In genomic region chr17:8785547-8786412, GRCh38 we compare ENCODE assay signal across 8 cellular contexts. TPM values are rescaled to one million over a fixed set of nuclear protein-coding genes. Genes with fewer than 3 reads are reported as not detected.
DNase-seq lines count a peak whose midpoint lies in the region; ATAC-seq and TF ChIP-seq lines count a peak whose summit lies in the region.

No MANE protein-coding gene starts in this region.

- CTCF ChIA-PET in SK-N-SH (lab: Yijun Ruan, JAX) = interaction anchor here (0.6 to 2.7 kb wide), 58 partner anchors 9 to 584 kb away, joined by 3 to 42 read pairs (median 4); partner anchors contain the start of genes KRABD2, MFSD6L, RNF222 and SPDYE4

- H3K4me3 Mint-ChIP-seq in activated naive CD8-positive, alpha-beta T cell treated with anti-CD3 and anti-CD28 coated beads, Interleukin-2, amount 50 U/mL, for 24 hours = no peak overlapping the region

- WGBS in SK-N-SH (ENCODE audit: low lambda C conversion rate) = 19% methylated on average over 16 of the region's 19 CpGs
- 26 to 32% (median 31%) methylated on average over 19 of the region's 19 CpGs for WGBS in heart left ventricle, 4 donors

- H3K27ac ChIP-seq in SK-N-SH (ENCODE audit: low read depth in 2 of 2, low read length in 1 of 2) = no peak overlapping the region
- no peak overlapping the region for H3K27ac ChIP-seq in heart left ventricle

- H3K27ac Mint-ChIP-seq in activated naive CD8-positive, alpha-beta T cell treated with anti-CD3 and anti-CD28 coated beads, Interleukin-2, amount 50 U/mL, for 24 hours = no peak overlapping the region

- H3K9ac ChIP-seq in SK-N-SH = no peak overlapping the region

- no peak overlapping the region for H3K4me2 ChIP-seq in SK-N-SH

- H3K4me1 Mint-ChIP-seq in activated naive CD8-positive, alpha-beta T cell treated with anti-CD3 and anti-CD28 coated beads, Interleukin-2, amount 50 U/mL, for 24 hours = peaks cover 6% of the 10 kb centered on the region

- no peaks in the 10 kb centered on the region for H4K20me1 ChIP-seq in SK-N-SH (ENCODE audit: insufficient read depth)

- H3K36me3 ChIP-seq in SK-N-SH (replicated peaks in 1 of 2; ENCODE audit: control insufficient read depth in 1 of 2, insufficient read depth in 2 of 2, low read length in 1 of 2) (no peaks in the 10 kb centered on the region), heart left ventricle (no peaks in the 10 kb centered on the region)

- POLR2A ChIA-PET in SK-N-SH (lab: Yijun Ruan, JAX) = interaction anchor here (0.6 to 1.8 kb wide), 2 partner anchors 402 to 419 kb away, joined by 3 to 6 read pairs; no protein-coding TSS in a partner anchor

- TF ChIP-seq CTCF in SK-N-SH (IDR thresholded peaks at IDR 0.05) (peak; percentile 84), heart left ventricle (IDR thresholded peaks at IDR 0.05) (peak; percentile 72 to 91 (median 88))

- ATAC-seq in activated naive CD8-positive, alpha-beta T cell treated with anti-CD3 and anti-CD28 coated beads, Interleukin-2, amount 50 U/mL, for 24 hours = peak; percentile 43
- ATAC-seq in heart left ventricle = peak in 3 of 4 donors; percentile 91 to 92 (median 91)
- no peak for ATAC-seq in GM21723 (IDR thresholded peaks at IDR 0.05; ENCODE audit: unreplicated experiment)
- ATAC-seq in HG02885 (IDR thresholded peaks at IDR 0.05; ENCODE audit: poor library complexity, unreplicated experiment) = no peak

- H3K27me3 ChIP-seq in SK-N-SH (ENCODE audit: insufficient read depth) = peaks cover 17% of the 10 kb centered on the region; the same call in 1 of the 2 replicates
- H3K27me3 ChIP-seq in heart left ventricle = no peaks in the 10 kb centered on the region

- H3K9me3 ChIP-seq in SK-N-SH (no peaks in the 10 kb centered on the region), heart left ventricle (peaks cover 0 to 8% (median 0%) of the 10 kb centered on the region in 12 donors)

- DNase-seq in COLO829 (ENCODE audit: low spot score) (peak; percentile 67), HuH-7 (ENCODE audit: low spot score) (peak; percentile 58), SK-N-SH (peak; percentile 80), heart left ventricle (peak; percentile 68 to 83 (median 76)), putamen (ENCODE audit: low spot score) (peak; percentile 35)
- DNase-seq in activated naive CD8-positive, alpha-beta T cell treated with anti-CD3 and anti-CD28 coated beads, Interleukin-2, amount 50 U/mL, for 24 hours = peak; percentile 78

- H3K4me3 ChIP-seq in SK-N-SH (ENCODE audit: low read depth in 2 of 2, low read length in 1 of 2) (peak overlapping the region in 1 of 2 experiments; percentile 16; a peak in 1 of 4 replicates), heart left ventricle (no peak overlapping the region)

- H3K4me1 ChIP-seq in SK-N-SH (ENCODE audit: control insufficient read depth in 1 of 2, insufficient read depth in 2 of 2, low read depth in 1 of 2, low read length in 1 of 2) (peaks cover 0 to 2% of the 10 kb centered on the region in 2 experiments; a peak in 1 of 4 replicates), heart left ventricle (peaks cover 0 to 20% (median 0%) of the 10 kb centered on the region in 12 donors)

- no peak overlapping the region for H2AFZ ChIP-seq in SK-N-SH (ENCODE audit: low read depth)

- H3K9me3 Mint-ChIP-seq in activated naive CD8-positive, alpha-beta T cell treated with anti-CD3 and anti-CD28 coated beads, Interleukin-2, amount 50 U/mL, for 24 hours = no peaks in the 10 kb centered on the region

- no peaks in the 10 kb centered on the region for H3K36me3 Mint-ChIP-seq in activated naive CD8-positive, alpha-beta T cell treated with anti-CD3 and anti-CD28 coated beads, Interleukin-2, amount 50 U/mL, for 24 hours (ENCODE audit: low read depth)

- H3K9me2 ChIP-seq in SK-N-SH = no peaks in the 10 kb centered on the region

- H3F3A ChIP-seq in SK-N-SH (replicated peaks; ENCODE audit: insufficient read depth) = no peaks in the 10 kb centered on the region

- peaks cover 2% of the 10 kb centered on the region for H3K27me3 Mint-ChIP-seq in activated naive CD8-positive, alpha-beta T cell treated with anti-CD3 and anti-CD28 coated beads, Interleukin-2, amount 50 U/mL, for 24 hours

- TF ChIP-seq RAD21 in SK-N-SH (IDR thresholded peaks at IDR 0.05; ENCODE audit: low read length) = peak; percentile 90

- no peaks in the 10 kb centered on the region for H3K79me2 ChIP-seq in SK-N-SH (ENCODE audit: insufficient read depth)

- no peak for TF ChIP-seq EP300 in SK-N-SH (IDR thresholded peaks at IDR 0.05; ENCODE audit: borderline replicate concordance in 1 of 2, low read depth in 1 of 2, low read length in 1 of 2)

- intact Hi-C loops in heart left ventricle (cut with DNase I) = loop anchor here in 9 of 10 donors (1.0 to 10.0 kb wide), 8 partner anchors 33 to 377 kb away; no protein-coding TSS in a partner anchor

- TF ChIP-seq POLR2A in heart left ventricle (IDR thresholded peaks at IDR 0.05) = no peak

TF ChIP-seq in SK-N-SH, 30 proteins besides CTCF, POLR2A, EP300 and RAD21:
- TF ChIP-seq FOXJ3 (CRISPR knock-in tag; IDR thresholded peaks at IDR 0.05) (no peak), SMC3 (IDR thresholded peaks at IDR 0.05; ENCODE audit: low read depth, low read length) (peak; percentile 63)
TF ChIP-seq in SK-N-SH: peak in this region for 1.

RNA-seq across cellular contexts. Expression of gene MFSD6L, which starts 13.4 kb away (rescaled TPM):
- polyA plus RNA-seq in SK-N-SH (2012; rRNA removed) (not detected in 2 replicates), heart left ventricle (under 1 TPM in 1 of 2 donors, not detected in 1; 0.08 TPM)
- polyA plus RNA-seq in SK-N-SH (2012; cell fraction: cytosol; rRNA removed) = not detected in 2 replicates
- polyA plus RNA-seq in SK-N-SH (2012; cell fraction: nucleus; rRNA removed) = 0.02 TPM in 1 of 2 replicates, not detected in the other
- under 1 TPM in 2 of 9 donors, not detected in 7; 0.21 to 0.43 TPM for total RNA-seq in heart left ventricle

RNA-seq across cellular contexts. Expression of gene SPDYE4, which starts 27.4 kb away (rescaled TPM):
- polyA plus RNA-seq in SK-N-SH (2012; rRNA removed) (not detected in 2 replicates), heart left ventricle (not detected)
- polyA plus RNA-seq in SK-N-SH (2012; cell fraction: cytosol; rRNA removed) = not detected in 2 replicates
- not detected in 2 replicates for polyA plus RNA-seq in SK-N-SH (2012; cell fraction: nucleus; rRNA removed)
- not detected for total RNA-seq in heart left ventricle

RNA-seq across cellular contexts. Expression of gene CCDC42, which starts 41.1 kb away (rescaled TPM):
- polyA plus RNA-seq in SK-N-SH (2012; rRNA removed) = not detected in 2 replicates
- polyA plus RNA-seq in SK-N-SH (2012; cell fraction: cytosol; rRNA removed) = not detected in 2 replicates
- polyA plus RNA-seq in SK-N-SH (2012; cell fraction: nucleus; rRNA removed) = not detected in 2 replicates
- total RNA-seq in heart left ventricle = under 1 TPM in 1 of 9 donors, not detected in 8; 0.61 TPM
- not detected for polyA plus RNA-seq in heart left ventricle

Comparison
In these comparisons a context has a peak if more than half of its experiments do, and no peak if none do; other contexts are left out.
1. ATAC-seq: peak in activated naive CD8-positive, alpha-beta T cell treated with anti-CD3 and anti-CD28 coated beads, Interleukin-2, amount 50 U/mL, for 24 hours (single experiment) and heart left ventricle (3 of 4); none in GM21723 (single experiment) and HG02885 (single experiment).
2. Peak in every context shown above with its lines, with median percentiles within 50 percentile points of each other: DNase-seq.